In the genomic region with DNA sequence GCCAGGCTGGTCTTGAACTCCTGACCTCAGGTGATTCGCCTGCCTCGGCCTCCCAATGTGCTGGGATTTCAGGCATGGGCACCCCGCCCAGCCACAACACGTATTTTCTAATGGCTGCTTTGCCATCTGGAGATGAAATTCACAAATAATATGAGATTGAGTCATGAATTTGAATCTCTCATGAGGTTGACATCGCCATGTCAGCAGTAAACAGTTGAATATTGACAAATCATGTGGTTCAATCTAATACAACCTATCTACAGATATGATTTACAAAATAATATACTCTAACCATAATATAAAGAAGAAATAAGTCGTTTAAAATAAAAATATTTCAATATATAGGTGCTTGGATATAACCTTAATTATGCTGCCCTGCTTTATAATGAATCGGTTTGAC, we compare ENCODE assay signal across 22 cellular contexts. TPM values are rescaled to one million over a fixed set of nuclear protein-coding genes. Genes with fewer than 3 reads are reported as not detected.
"Had no signal": no experiment of that assay in that cellular context is flagged by ENCODE, and none has a peak within 500 bp of the region (broad histone marks: within the 10 kb centered on the region; RNA-seq: fewer than 3 reads in every experiment).

No MANE protein-coding gene starts in this region.

- H3K79me2 ChIP-seq: hepatocyte had no signal

- H3K27ac ChIP-seq: esophagus squamous epithelium, foreskin keratinocyte, hepatocyte, neutrophil, testis, tibial nerve, upper lobe of right lung, vagina had no signal

- DNase-seq: effector memory CD8-positive, alpha-beta T cell; esophagus squamous epithelium; head of caudate nucleus; left colon; mucosa of descending colon; naive thymus-derived CD8-positive, alpha-beta T cell; stimulated activated CD4-positive, alpha-beta T cell treated with anti-CD3 and anti-CD28 coated beads, Interleukin-4, amount 100 ng/mL, for 1 hour; stimulated activated naive B cell treated with anti-CD40 and anti-IgM and Interleukin-4, amounts not matched to agents 10 μg/mL and 1 μg/mL and 100 μg/mL, for 72 hours; stimulated activated naive CD8-positive, alpha-beta T cell treated with anti-CD3 and anti-CD28 coated beads, Interleukin-15, amount 100 ng/mL, for 72 hours; testis; upper lobe of right lung had no signal

- H2AFZ ChIP-seq: hepatocyte had no signal

- H3K9me3 ChIP-seq: esophagus squamous epithelium, mucosa of descending colon, neutrophil, right atrium auricular region, testis, tibial nerve, upper lobe of right lung, vagina had no signal

- H3K4me3 ChIP-seq: esophagus squamous epithelium, hepatocyte, mucosa of descending colon, right atrium auricular region, smooth muscle cell, testis, tibial nerve, upper lobe of right lung, vagina had no signal

- H3K4me1 ChIP-seq: foreskin keratinocyte, testis had no signal

- H3K36me3 ChIP-seq: esophagus squamous epithelium, neutrophil, tibial nerve, upper lobe of right lung, vagina had no signal

- H3K36me3 Mint-ChIP-seq: naive thymus-derived CD8-positive, alpha-beta T cell; stimulated activated naive B cell treated with anti-CD40 and anti-IgM and Interleukin-4, amounts not matched to agents 10 μg/mL and 1 μg/mL and 100 μg/mL, for 72 hours had no signal

- H3K4me3 Mint-ChIP-seq: dendritic cell treated with granulocyte-macrophage colony-stimulating factor and Interleukin-4, amounts not matched to agents 40 ng/mL and 50 ng/mL, for 4 days; effector memory CD8-positive, alpha-beta T cell; naive thymus-derived CD8-positive, alpha-beta T cell; stimulated activated naive B cell treated with anti-CD40 and anti-IgM and Interleukin-4, amounts not matched to agents 10 μg/mL and 1 μg/mL and 100 μg/mL, for 72 hours; stimulated activated naive CD8-positive, alpha-beta T cell treated with anti-CD3 and anti-CD28 coated beads, Interleukin-15, amount 100 ng/mL, for 72 hours had no signal

- H3K27me3 ChIP-seq: foreskin keratinocyte, hepatocyte, right atrium auricular region, testis, upper lobe of right lung, vagina had no signal

- FAIRE-seq: colon had no signal

- H3K27ac Mint-ChIP-seq: dendritic cell treated with granulocyte-macrophage colony-stimulating factor and Interleukin-4, amounts not matched to agents 40 ng/mL and 50 ng/mL, for 4 days; effector memory CD8-positive, alpha-beta T cell; stimulated activated naive B cell treated with anti-CD40 and anti-IgM and Interleukin-4, amounts not matched to agents 10 μg/mL and 1 μg/mL and 100 μg/mL, for 72 hours; stimulated activated naive CD8-positive, alpha-beta T cell treated with anti-CD3 and anti-CD28 coated beads, Interleukin-15, amount 100 ng/mL, for 72 hours had no signal

- H3K9me3 Mint-ChIP-seq: dendritic cell treated with granulocyte-macrophage colony-stimulating factor and Interleukin-4, amounts not matched to agents 40 ng/mL and 50 ng/mL, for 4 days; effector memory CD8-positive, alpha-beta T cell; naive thymus-derived CD8-positive, alpha-beta T cell; stimulated activated naive B cell treated with anti-CD40 and anti-IgM and Interleukin-4, amounts not matched to agents 10 μg/mL and 1 μg/mL and 100 μg/mL, for 72 hours; stimulated activated naive CD8-positive, alpha-beta T cell treated with anti-CD3 and anti-CD28 coated beads, Interleukin-15, amount 100 ng/mL, for 72 hours had no signal

- H3K4me1 Mint-ChIP-seq: stimulated activated naive B cell treated with anti-CD40 and anti-IgM and Interleukin-4, amounts not matched to agents 10 μg/mL and 1 μg/mL and 100 μg/mL, for 72 hours; stimulated activated naive CD8-positive, alpha-beta T cell treated with anti-CD3 and anti-CD28 coated beads, Interleukin-15, amount 100 ng/mL, for 72 hours had no signal

- ATAC-seq: effector memory CD8-positive, alpha-beta T cell; foreskin keratinocyte; left colon; mucosa of descending colon; naive thymus-derived CD8-positive, alpha-beta T cell; stimulated activated naive B cell treated with anti-CD40 and anti-IgM and Interleukin-4, amounts not matched to agents 10 μg/mL and 1 μg/mL and 100 μg/mL, for 72 hours; stimulated activated naive CD8-positive, alpha-beta T cell treated with anti-CD3 and anti-CD28 coated beads, Interleukin-15, amount 100 ng/mL, for 72 hours; upper lobe of right lung had no signal

- H3K4me2 ChIP-seq: hepatocyte, smooth muscle cell had no signal

RNA-seq across cellular contexts. Expression of a gene that starts 42.1 kb away (rescaled TPM):
- total RNA-seq: naive thymus-derived CD8-positive, alpha-beta T cell; osteocyte had no signal
- polyA plus RNA-seq: naive thymus-derived CD8-positive, alpha-beta T cell; neural cell had no signal
